Comparison of ENCODE assay signal across 22 cellular contexts in genomic region chr1:36354486-36354885, GRCh38.
"Had no signal": no experiment of that assay in that cellular context is flagged by ENCODE, and none has a peak within 500 bp of the region (broad histone marks: within the 10 kb centered on the region; RNA-seq: fewer than 3 reads in every experiment).

No MANE protein-coding gene starts in this region.

- H3K4me3 Mint-ChIP-seq: activated naive CD8-positive, alpha-beta T cell; activated T-cell treated with anti-CD3 and anti-CD28 coated beads, Interleukin-2, amount 50 U/mL, for 72 hours; central memory CD8-positive, alpha-beta T cell; natural killer cell treated with Interleukin-12 subunit alpha and Interleukin-12 subunit beta and Interleukin-15 and Interleukin-18, amount 100 ng/mL, for 72 hours; stimulated activated memory B cell treated with anti-CD40 and anti-IgM and Interleukin-4, amounts not matched to agents 10 μg/mL and 1 μg/mL and 100 μg/mL, for 72 hours had no signal

- H3K27me3 ChIP-seq: adrenal gland, esophagus muscularis mucosa, right lobe of liver, upper lobe of right lung had no signal

- H3K9me3 ChIP-seq: adrenal gland, esophagus muscularis mucosa, right lobe of liver, upper lobe of right lung had no signal

- H3K4me3 ChIP-seq: adrenal gland, esophagus muscularis mucosa, right lobe of liver, SK-N-MC, skin epidermis, upper lobe of right lung had no signal

- H3K27ac ChIP-seq: adrenal gland, esophagus muscularis mucosa, right lobe of liver, SK-N-MC, upper lobe of right lung, WERI-Rb-1 had no signal

- H3K9me3 Mint-ChIP-seq: activated T-cell treated with anti-CD3 and anti-CD28 coated beads, Interleukin-2, amount 50 U/mL, for 72 hours; central memory CD8-positive, alpha-beta T cell; natural killer cell treated with Interleukin-12 subunit alpha and Interleukin-12 subunit beta and Interleukin-15 and Interleukin-18, amount 100 ng/mL, for 72 hours; stimulated activated memory B cell treated with anti-CD40 and anti-IgM and Interleukin-4, amounts not matched to agents 10 μg/mL and 1 μg/mL and 100 μg/mL, for 72 hours had no signal

- H3K27ac Mint-ChIP-seq: activated naive CD8-positive, alpha-beta T cell; activated T-cell treated with anti-CD3 and anti-CD28 coated beads, Interleukin-2, amount 50 U/mL, for 72 hours; natural killer cell treated with Interleukin-12 subunit alpha and Interleukin-12 subunit beta and Interleukin-15 and Interleukin-18, amount 100 ng/mL, for 72 hours; stimulated activated memory B cell treated with anti-CD40 and anti-IgM and Interleukin-4, amounts not matched to agents 10 μg/mL and 1 μg/mL and 100 μg/mL, for 72 hours had no signal

- H3K27me3 Mint-ChIP-seq: activated naive CD8-positive, alpha-beta T cell; central memory CD8-positive, alpha-beta T cell; natural killer cell treated with Interleukin-12 subunit alpha and Interleukin-12 subunit beta and Interleukin-15 and Interleukin-18, amount 100 ng/mL, for 72 hours; stimulated activated memory B cell treated with anti-CD40 and anti-IgM and Interleukin-4, amounts not matched to agents 10 μg/mL and 1 μg/mL and 100 μg/mL, for 72 hours had no signal

- H3K36me3 Mint-ChIP-seq: natural killer cell treated with Interleukin-12 subunit alpha and Interleukin-12 subunit beta and Interleukin-15 and Interleukin-18, amount 100 ng/mL, for 72 hours had no signal

- DNase-seq: activated CD4-positive, alpha-beta T cell treated with anti-CD3 and anti-CD28 coated beads, Interleukin-2, amount 50 U/mL, for 1 hour; activated CD4-positive, CD25-positive, alpha-beta regulatory T cell treated with anti-CD3 and anti-CD28 coated beads, Interleukin-2, amount 50 U/mL, for 72 hours; activated gamma-delta T cell treated with Interleukin-2 at 50 U/mL for 16 hours; activated T-cell treated with anti-CD3 and anti-CD28 coated beads, Interleukin-2, amount 50 U/mL, for 72 hours; adrenal gland; effector memory CD4-positive, alpha-beta T cell; hippocampal formation; left ventricle myocardium superior; mammary epithelial cell; nucleus accumbens; posterior cingulate gyrus; right lobe of liver; SW 1271; upper lobe of right lung; WERI-Rb-1 had no signal

- H3K4me1 ChIP-seq: right lobe of liver had no signal

- ATAC-seq: activated T-cell treated with anti-CD3 and anti-CD28 coated beads, Interleukin-2, amount 50 U/mL, for 72 hours; left ventricle myocardium superior; natural killer cell treated with Interleukin-12 subunit alpha and Interleukin-12 subunit beta and Interleukin-15 and Interleukin-18, amount 100 ng/mL, for 72 hours; right lobe of liver; stimulated activated memory B cell treated with anti-CD40 and anti-IgM and Interleukin-4, amounts not matched to agents 10 μg/mL and 1 μg/mL and 100 μg/mL, for 72 hours; upper lobe of right lung had no signal
